In the genomic region with DNA sequence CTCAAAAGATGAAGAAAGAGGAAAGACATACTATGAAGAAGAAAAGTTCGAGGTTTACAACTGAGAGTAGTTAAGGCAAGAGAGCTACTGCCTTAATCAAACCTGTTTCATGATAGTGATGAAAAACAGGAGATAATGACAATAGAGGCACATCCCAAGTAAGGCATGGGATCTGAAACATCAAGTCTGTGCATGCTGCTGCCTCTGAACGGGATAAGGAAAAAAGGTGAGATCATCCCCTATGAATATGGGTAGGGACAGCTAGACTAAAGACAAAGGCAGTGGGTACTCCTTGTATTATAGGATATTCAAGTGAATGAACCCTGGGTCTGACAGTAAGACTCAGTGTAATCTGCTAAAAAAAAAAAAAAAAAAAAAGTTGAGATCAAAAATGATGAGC, we compare ENCODE assay signal across 23 cellular contexts.
"Had no signal": no experiment of that assay in that cellular context is flagged by ENCODE, and none has a peak within 500 bp of the region (broad histone marks: within the 10 kb centered on the region; RNA-seq: fewer than 3 reads in every experiment).

No MANE protein-coding gene starts in this region.

- ATAC-seq: activated CD8-positive, alpha-beta T cell treated with anti-CD3 and anti-CD28 coated beads for 36 hours; activated naive CD8-positive, alpha-beta T cell treated with anti-CD3 and anti-CD28 coated beads, Interleukin-2, amount 50 U/mL, for 24 hours; left lung; naive thymus-derived CD8-positive, alpha-beta T cell had no signal

- H3K4me3 ChIP-seq: left lung, tibial nerve, vagina had no signal

- H3K4me3 Mint-ChIP-seq: activated CD4-positive, alpha-beta T cell treated with anti-CD3 and anti-CD28 coated beads, Interleukin-2, amount 10 ng/mL, durations not matched to agents 24 days and 14 days; activated CD8-positive, alpha-beta T cell treated with anti-CD3 and anti-CD28 coated beads for 36 hours; activated naive CD8-positive, alpha-beta T cell treated with anti-CD3 and anti-CD28 coated beads, Interleukin-2, amount 50 U/mL, for 24 hours; activated T-cell treated with anti-CD3 and anti-CD28 coated beads, Interleukin-2, amount 50 U/mL, for 24 hours; memory B cell; stimulated activated naive CD8-positive, alpha-beta T cell treated with anti-CD3 and anti-CD28 coated beads, Interleukin-15, Interleukin-2, amounts not matched to agents 100 ng/mL and 50 ng/mL, for 24 hours had no signal

- H3K27ac Mint-ChIP-seq: activated CD4-positive, alpha-beta T cell treated with anti-CD3 and anti-CD28 coated beads, Interleukin-2, amount 10 ng/mL, durations not matched to agents 24 days and 14 days; activated CD8-positive, alpha-beta T cell treated with anti-CD3 and anti-CD28 coated beads for 36 hours; activated naive CD8-positive, alpha-beta T cell treated with anti-CD3 and anti-CD28 coated beads, Interleukin-2, amount 50 U/mL, for 24 hours; activated T-cell treated with anti-CD3 and anti-CD28 coated beads, Interleukin-2, amount 50 U/mL, for 24 hours; activated T-helper 2 cell treated with anti-CD3 and anti-CD28 coated beads, Interferon-gamma antibody, Interleukin-2, Interleukin-4, amounts not matched to agents 10 μg/mL and 5 μg/mL and 100 μg/mL, durations not matched to agents 14 hours and 24 hours and 36 hours; memory B cell; naive thymus-derived CD8-positive, alpha-beta T cell; stimulated activated naive CD8-positive, alpha-beta T cell treated with anti-CD3 and anti-CD28 coated beads, Interleukin-15, Interleukin-2, amounts not matched to agents 100 ng/mL and 50 ng/mL, for 24 hours had no signal

- H3K27me3 ChIP-seq: tibial nerve, vagina had no signal

- H3K9me3 Mint-ChIP-seq: activated CD4-positive, alpha-beta T cell treated with anti-CD3 and anti-CD28 coated beads, Interleukin-2, amount 10 ng/mL, durations not matched to agents 24 days and 14 days; activated CD8-positive, alpha-beta T cell treated with anti-CD3 and anti-CD28 coated beads for 36 hours; activated naive CD8-positive, alpha-beta T cell treated with anti-CD3 and anti-CD28 coated beads, Interleukin-2, amount 50 U/mL, for 24 hours; activated T-cell treated with anti-CD3 and anti-CD28 coated beads, Interleukin-2, amount 50 U/mL, for 24 hours; activated T-helper 2 cell treated with anti-CD3 and anti-CD28 coated beads, Interferon-gamma antibody, Interleukin-2, Interleukin-4, amounts not matched to agents 10 μg/mL and 5 μg/mL and 100 μg/mL, durations not matched to agents 14 hours and 24 hours and 36 hours; memory B cell; naive thymus-derived CD8-positive, alpha-beta T cell; stimulated activated naive CD8-positive, alpha-beta T cell treated with anti-CD3 and anti-CD28 coated beads, Interleukin-15, Interleukin-2, amounts not matched to agents 100 ng/mL and 50 ng/mL, for 24 hours had no signal

- H3K27ac ChIP-seq: left lung, tibial nerve, vagina had no signal

- H3K9ac ChIP-seq: SK-N-SH had no signal

- DNase-seq: activated CD4-positive, alpha-beta T cell treated with anti-CD3 and anti-CD28 coated beads, Interleukin-2, amount 10 ng/mL, durations not matched to agents 24 days and 14 days; activated CD4-positive, CD25-positive, alpha-beta regulatory T cell; activated CD8-positive, alpha-beta T cell treated with anti-CD3 and anti-CD28 coated beads for 36 hours; activated naive CD4-positive, alpha-beta T cell treated with Interleukin-2 at 50 U/mL for 16 hours; activated naive CD8-positive, alpha-beta T cell treated with anti-CD3 and anti-CD28 coated beads, Interleukin-2, amount 50 U/mL, for 24 hours; activated T-cell treated with anti-CD3 and anti-CD28 coated beads, Interleukin-2, amount 50 U/mL, for 24 hours; anterior cingulate cortex; cerebellar nuclear complex; effector CD4-positive, alpha-beta T cell; hypothalamus; kidney; left lung; naive thymus-derived CD8-positive, alpha-beta T cell; nucleus accumbens; SK-N-SH; stimulated activated CD4-positive, alpha-beta T cell treated with anti-CD3 and anti-CD28 coated beads, Interleukin-2, amount 100 ng/mL, for 24 hours; T-helper 1 cell; T1000 had no signal

- H3K36me3 ChIP-seq: left lung, tibial nerve, vagina had no signal

- H3K27me3 Mint-ChIP-seq: activated CD8-positive, alpha-beta T cell treated with anti-CD3 and anti-CD28 coated beads for 36 hours; activated naive CD8-positive, alpha-beta T cell treated with anti-CD3 and anti-CD28 coated beads, Interleukin-2, amount 50 U/mL, for 24 hours; memory B cell; stimulated activated naive CD8-positive, alpha-beta T cell treated with anti-CD3 and anti-CD28 coated beads, Interleukin-15, Interleukin-2, amounts not matched to agents 100 ng/mL and 50 ng/mL, for 24 hours had no signal

- H3K9me3 ChIP-seq: left lung, SK-N-SH, tibial nerve, vagina had no signal

- H3K4me2 ChIP-seq: SK-N-SH had no signal
